In genomic region chr11:62910141-62910882, GRCh38 we compare ENCODE assay signal across 20 cellular contexts. TPM values are rescaled to one million over a fixed set of nuclear protein-coding genes. Genes with fewer than 3 reads are reported as not detected.
"Had no signal": no experiment of that assay in that cellular context is flagged by ENCODE, and none has a peak within 500 bp of the region (broad histone marks: within the 10 kb centered on the region; RNA-seq: fewer than 3 reads in every experiment).

No MANE protein-coding gene starts in this region.

- H3K27ac ChIP-seq: cardiac muscle cell, foreskin keratinocyte had no signal

- DNase-seq: activated CD4-positive, alpha-beta T cell treated with anti-CD3 and anti-CD28 coated beads for 1 hour; activated CD4-positive, alpha-beta T cell treated with anti-CD3 and anti-CD28 coated beads, Interleukin-2, amount 50 U/mL, for 48 hours; activated naive CD4-positive, alpha-beta T cell treated with anti-CD3 and anti-CD28 coated beads for 36 hours; cortex of kidney; effector CD8-positive, alpha-beta T cell; foreskin keratinocyte; glutamatergic neuron; hypothalamus; occipital lobe; stimulated activated CD4-positive, alpha-beta T cell treated with anti-CD3 and anti-CD28 coated beads, Interleukin-15, amount 100 ng/mL, for 24 hours; stimulated activated CD4-positive, alpha-beta T cell treated with anti-CD3 and anti-CD28 coated beads, Interleukin-4, amount 100 ng/mL, for 24 hours; stimulated activated naive CD4-positive, alpha-beta T cell; SW 1271 had no signal

- ATAC-seq: activated T-helper 17 cell treated with anti-CD3 and anti-CD28 coated beads, Interleukin-2, amount 50 U/mL, for 72 hours had no signal

- H3K36me3 ChIP-seq: cardiac muscle cell had no signal

- H3K4me1 ChIP-seq: foreskin keratinocyte had no signal

- H3K27me3 ChIP-seq: cardiac muscle cell had no signal

- H3K4me3 ChIP-seq: cardiac muscle cell had no signal

RNA-seq across cellular contexts. Expression of gene CHRM1, which starts 10.9 kb away (rescaled TPM):
- total RNA-seq: activated naive CD4-positive, alpha-beta T cell treated with anti-CD3 and anti-CD28 coated beads for 36 hours; activated T-helper 17 cell treated with anti-CD3 and anti-CD28 coated beads, Interleukin-2, amount 50 U/mL, for 72 hours; astrocyte; foreskin keratinocyte; kidney epithelial cell; liver; subcutaneous adipose tissue; ureter had no signal
